In the genomic region with DNA sequence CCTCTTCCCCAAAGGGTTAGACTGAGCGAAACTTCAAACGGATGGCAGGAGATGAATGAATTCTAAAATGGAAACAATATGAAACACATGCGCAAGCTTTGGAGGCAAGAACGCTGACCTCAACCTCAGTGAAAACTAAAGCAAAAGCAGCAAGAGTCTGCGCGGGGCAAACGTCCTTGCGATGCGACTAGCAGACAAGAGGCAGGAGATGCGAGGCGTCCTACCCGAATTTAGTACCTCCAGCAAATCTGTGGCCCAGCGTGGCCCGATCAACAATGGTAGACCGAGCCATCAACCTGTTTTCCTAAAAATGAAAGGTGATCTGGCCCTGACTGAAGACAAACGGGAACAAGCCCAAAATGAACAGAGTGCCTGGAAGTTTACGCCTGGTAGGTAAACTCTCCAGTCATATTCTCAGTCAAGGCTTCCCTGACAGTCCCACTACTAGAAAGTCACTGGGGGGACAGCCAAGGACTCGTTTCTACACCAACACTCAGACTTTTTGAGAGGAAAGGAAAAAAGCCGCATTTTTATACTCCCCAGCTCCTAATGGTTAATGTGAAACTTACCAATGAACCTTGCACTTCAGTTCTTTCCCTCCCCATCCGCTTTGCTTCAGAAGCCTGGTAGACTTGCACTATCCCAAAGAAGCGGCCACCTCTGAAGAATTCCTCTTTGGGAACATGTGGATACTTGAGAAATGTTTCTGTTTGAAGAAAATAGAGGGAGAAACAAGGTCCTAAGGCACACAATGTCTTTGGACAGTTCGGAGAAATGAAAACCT, we compare ENCODE assay signal across 15 cellular contexts. TPM values are rescaled to one million over a fixed set of nuclear protein-coding genes. Genes with fewer than 3 reads are reported as not detected.
DNase-seq lines count a peak whose midpoint lies in the region; ATAC-seq and TF ChIP-seq lines count a peak whose summit lies in the region.
"Had no signal": no experiment of that assay in that cellular context is flagged by ENCODE, and none has a peak within 500 bp of the region (broad histone marks: within the 10 kb centered on the region; RNA-seq: fewer than 3 reads in every experiment).

No MANE protein-coding gene starts in this region.

- peak overlapping the region; percentile 36 for H3K4me3 ChIP-seq in SJSA1

- no peaks in the 10 kb centered on the region for H3K4me1 ChIP-seq in SJSA1 (replicated peaks)

- H3K9me3 Mint-ChIP-seq in Calu3 (ENCODE audit: low read depth, unreplicated experiment) = no peaks in the 10 kb centered on the region
- H3K9me3 Mint-ChIP-seq in progenitor cell of endocrine pancreas (ENCODE audit: low read depth) = no peaks in the 10 kb centered on the region
- H3K9me3 Mint-ChIP-seq: activated CD4-positive, alpha-beta memory T cell treated with anti-CD3 and anti-CD28 coated beads, Interleukin-2, amount 10 ng/mL, durations not matched to agents 7 days and 5 days; activated naive CD4-positive, alpha-beta T cell treated with anti-CD3 and anti-CD28 coated beads, Interleukin-2, amount 10 ng/mL, durations not matched to agents 7 days and 5 days; effector memory CD8-positive, alpha-beta T cell had no signal

- peak overlapping the region; percentile 72 for H3K4me3 Mint-ChIP-seq in Calu3 (ENCODE audit: low read depth, unreplicated experiment)
- peak overlapping the region; percentile 65 for H3K4me3 Mint-ChIP-seq in progenitor cell of endocrine pancreas (ENCODE audit: low read depth)
- H3K4me3 Mint-ChIP-seq: activated CD4-positive, alpha-beta memory T cell treated with anti-CD3 and anti-CD28 coated beads, Interleukin-2, amount 10 ng/mL, durations not matched to agents 7 days and 5 days; activated naive CD4-positive, alpha-beta T cell treated with anti-CD3 and anti-CD28 coated beads, Interleukin-2, amount 10 ng/mL, durations not matched to agents 7 days and 5 days; effector memory CD8-positive, alpha-beta T cell; nephron; T-helper 17 cell had no signal

- no TSS peak for BruUV-seq in Calu3 (replicated peaks; lab: Mats Ljungman, UMichigan)

- H3K9me3 ChIP-seq in SJSA1 (replicated peaks) = no peaks in the 10 kb centered on the region

- H3K27ac Mint-ChIP-seq in Calu3 (ENCODE audit: unreplicated experiment) = no peak overlapping the region
- H3K27ac Mint-ChIP-seq in progenitor cell of endocrine pancreas = no peak overlapping the region
- H3K27ac Mint-ChIP-seq: activated CD4-positive, alpha-beta memory T cell treated with anti-CD3 and anti-CD28 coated beads, Interleukin-2, amount 10 ng/mL, durations not matched to agents 7 days and 5 days; activated naive CD4-positive, alpha-beta T cell treated with anti-CD3 and anti-CD28 coated beads, Interleukin-2, amount 10 ng/mL, durations not matched to agents 7 days and 5 days; effector memory CD8-positive, alpha-beta T cell; T-helper 17 cell had no signal

- H3K4me1 Mint-ChIP-seq in Calu3 (ENCODE audit: low read depth, unreplicated experiment) (peaks cover 35% of the 10 kb centered on the region), progenitor cell of endocrine pancreas (ENCODE audit: low read depth) (peaks cover 1% of the 10 kb centered on the region)
- H3K4me1 Mint-ChIP-seq: activated CD4-positive, alpha-beta memory T cell treated with anti-CD3 and anti-CD28 coated beads, Interleukin-2, amount 10 ng/mL, durations not matched to agents 7 days and 5 days; activated naive CD4-positive, alpha-beta T cell treated with anti-CD3 and anti-CD28 coated beads, Interleukin-2, amount 10 ng/mL, durations not matched to agents 7 days and 5 days; T-helper 17 cell had no signal

- intact Hi-C loops in Calu3 (cut with micrococcal nuclease; ENCODE audit: unreplicated experiment) = loop anchor here (1.0 to 2.0 kb wide), 4 partner anchors 21 to 223 kb away; no protein-coding TSS in a partner anchor

- TF ChIP-seq CTCF in Calu3 (IDR thresholded peaks at IDR 0.05; ENCODE audit: unreplicated experiment) = no peak
- no peak for TF ChIP-seq CTCF in progenitor cell of endocrine pancreas (IDR thresholded peaks at IDR 0.05; ENCODE audit: unreplicated experiment)

- CTCF ChIA-PET in Calu3 (lab: Charles Lee) = interaction anchor here (1.3 kb wide), 4 partner anchors 83 to 109 kb away, joined by 4 to 11 read pairs (median 8); no protein-coding TSS in a partner anchor

- DNase-seq in Calu3 (no peak), SJSA1 (ENCODE audit: low read depth in 1 of 2, low spot score in 2 of 2) (peak in 1 of 2 experiments; percentile 31), fibroblast of peridontal ligament (ENCODE audit: extremely low read depth) (peak; percentile 74), progenitor cell of endocrine pancreas (ENCODE audit: low spot score, unreplicated experiment) (no peak), germinal center (ENCODE audit: low spot score) (no peak), amniotic stem cell (lab: John Stamatoyannopoulos, UW) (no peak), NCI-H1930 (lab: John Stamatoyannopoulos, UW) (no peak)
- DNase-seq: effector memory CD8-positive, alpha-beta T cell; NCI-H187 treated with DMSO at 0.1 percent for 48 hours; T-helper 17 cell had no signal

- H3K36me3 ChIP-seq in SJSA1 = no peaks in the 10 kb centered on the region

- H3K27me3 Mint-ChIP-seq in Calu3 (ENCODE audit: unreplicated experiment) (peaks cover 12% of the 10 kb centered on the region), progenitor cell of endocrine pancreas (peaks cover 13% of the 10 kb centered on the region)

- no peak for ATAC-seq in GM21529 (IDR thresholded peaks at IDR 0.05; ENCODE audit: unreplicated experiment)
- ATAC-seq: effector memory CD8-positive, alpha-beta T cell; HCT116; T-helper 17 cell had no signal

- H3K36me3 Mint-ChIP-seq in Calu3 (ENCODE audit: insufficient read depth, unreplicated experiment) (peaks cover 6% of the 10 kb centered on the region), progenitor cell of endocrine pancreas (ENCODE audit: insufficient read depth) (no peaks in the 10 kb centered on the region)
- H3K36me3 Mint-ChIP-seq: activated naive CD4-positive, alpha-beta T cell treated with anti-CD3 and anti-CD28 coated beads, Interleukin-2, amount 10 ng/mL, durations not matched to agents 7 days and 5 days had no signal

- no peaks in the 10 kb centered on the region for H3K27me3 ChIP-seq in SJSA1 (replicated peaks)

- no peak overlapping the region for H3K27ac ChIP-seq in SJSA1

RNA-seq across cellular contexts. Expression of a gene that starts 11.5 kb away (rescaled TPM):
- total RNA-seq in Calu3 (2022) (not detected in 2 replicates), progenitor cell of endocrine pancreas (not detected in 2 replicates)
- total RNA-seq in SJSA1 (2014; rRNA removed; shearing (Covaris generic)) = 0.32 and 0.60 TPM in 2 replicates
- total RNA-seq: activated CD4-positive, alpha-beta memory T cell treated with anti-CD3 and anti-CD28 coated beads, Interleukin-2, amount 10 ng/mL, durations not matched to agents 7 days and 5 days; T-helper 17 cell had no signal

RNA-seq across cellular contexts. Expression of a gene that starts 33.9 kb away (rescaled TPM):
- total RNA-seq in Calu3 (2022) = 30.4 and 33.5 TPM in 2 replicates
- 0.29 and 1.1 TPM in 2 replicates for total RNA-seq in SJSA1 (2014; rRNA removed; shearing (Covaris generic))
- 0.24 and 1.3 TPM in 2 replicates for total RNA-seq in progenitor cell of endocrine pancreas
- total RNA-seq: activated CD4-positive, alpha-beta memory T cell treated with anti-CD3 and anti-CD28 coated beads, Interleukin-2, amount 10 ng/mL, durations not matched to agents 7 days and 5 days had no signal

RNA-seq across cellular contexts. Expression of a gene that starts 42.9 kb away (rescaled TPM):
- total RNA-seq in Calu3 (2022) (not detected in 2 replicates), progenitor cell of endocrine pancreas (not detected in 2 replicates)
- 0.05 TPM in 1 of 2 replicates, not detected in the other for total RNA-seq in SJSA1 (2014; rRNA removed; shearing (Covaris generic))
- total RNA-seq: activated CD4-positive, alpha-beta memory T cell treated with anti-CD3 and anti-CD28 coated beads, Interleukin-2, amount 10 ng/mL, durations not matched to agents 7 days and 5 days; T-helper 17 cell had no signal

RNA-seq across cellular contexts. Expression of a gene that starts 51.5 kb away (rescaled TPM):
- total RNA-seq in Calu3 (2022) (not detected in 2 replicates), progenitor cell of endocrine pancreas (0.22 TPM in 1 of 2 replicates, not detected in the other)
- 0.63 TPM in 1 of 2 replicates, not detected in the other for total RNA-seq in SJSA1 (2014; rRNA removed; shearing (Covaris generic))
- total RNA-seq: T-helper 17 cell had no signal

Comparison
In these comparisons a context has a peak if more than half of its experiments do, and no peak if none do; other contexts are left out.
1. RNA of a gene that starts 33.9 kb away (total RNA-seq): 30.4 to 33.5 TPM in Calu3; 0.29 to 1.1 TPM in SJSA1 and 0.24 to 1.3 TPM in progenitor cell of endocrine pancreas; every median in the first group is over 10 times any median in the second.